20 cellular contexts compared by ENCODE assay signal in genomic region chr1:247411583-247412295, GRCh38. TPM values are rescaled to one million over a fixed set of nuclear protein-coding genes. Genes with fewer than 3 reads are reported as not detected.
"Had no signal": no experiment of that assay in that cellular context is flagged by ENCODE, and none has a peak within 500 bp of the region (broad histone marks: within the 10 kb centered on the region; RNA-seq: fewer than 3 reads in every experiment).

No MANE protein-coding gene starts in this region.

- H3K9me3 ChIP-seq: gastrocnemius medialis, heart right ventricle, left lung, suprapubic skin had no signal

- DNase-seq: activated CD4-positive, alpha-beta T cell treated with anti-CD3 and anti-CD28 coated beads, Interleukin-2, amount 10 ng/mL, durations not matched to agents 24 days and 14 days; activated CD8-positive, alpha-beta memory T cell treated with anti-CD3 and anti-CD28 coated beads for 24 hours; activated effector memory CD4-positive, alpha-beta T cell treated with Interleukin-2 at 50 U/mL for 16 hours; activated T-cell treated with anti-CD3 and anti-CD28 coated beads for 4 hours; effector memory CD4-positive, alpha-beta T cell; heart right ventricle; islet precursor cell; stimulated activated CD4-positive, alpha-beta T cell treated with anti-CD3 and anti-CD28 coated beads, Interleukin-12 subunit alpha, Interleukin-12 subunit beta, amount 100 ng/mL, for 4 hours; stimulated activated CD4-positive, alpha-beta T cell treated with anti-CD3 and anti-CD28 coated beads, Interleukin-2, amount 100 ng/mL, for 48 hours; stimulated activated naive CD8-positive, alpha-beta T cell treated with anti-CD3 and anti-CD28 coated beads, Interleukin-15, Interleukin-2, amounts not matched to agents 100 U/mL and 50 U/mL, for 24 hours had no signal

- ATAC-seq: gastrocnemius medialis; heart right ventricle; left lung; stimulated activated naive CD8-positive, alpha-beta T cell treated with anti-CD3 and anti-CD28 coated beads, Interleukin-15, Interleukin-2, amounts not matched to agents 100 U/mL and 50 U/mL, for 24 hours had no signal

- H3K27me3 ChIP-seq: gastrocnemius medialis, left lung, suprapubic skin had no signal

- H3K4me3 Mint-ChIP-seq: activated CD4-positive, alpha-beta T cell treated with anti-CD3 and anti-CD28 coated beads, Interleukin-2, amount 10 ng/mL, durations not matched to agents 24 days and 14 days; activated naive CD4-positive, alpha-beta T cell treated with anti-CD3 and anti-CD28 coated beads, Interleukin-2, amount 50 U/mL, for 24 hours; memory B cell; nephron; type B pancreatic cell had no signal

- H3K4me1 Mint-ChIP-seq: nephron had no signal

- H3K36me3 ChIP-seq: gastrocnemius medialis, heart right ventricle, left lung, suprapubic skin had no signal

- H3K27ac ChIP-seq: coronary artery, gastrocnemius medialis, heart right ventricle, suprapubic skin had no signal

- H3K4me3 ChIP-seq: coronary artery, gastrocnemius medialis, heart right ventricle, left lung, suprapubic skin had no signal

- H3K4me1 ChIP-seq: gastrocnemius medialis, suprapubic skin had no signal

- H3K27me3 Mint-ChIP-seq: activated naive CD4-positive, alpha-beta T cell treated with anti-CD3 and anti-CD28 coated beads, Interleukin-2, amount 50 U/mL, for 24 hours had no signal

- H3K9me3 Mint-ChIP-seq: activated CD4-positive, alpha-beta T cell treated with anti-CD3 and anti-CD28 coated beads, Interleukin-2, amount 10 ng/mL, durations not matched to agents 24 days and 14 days; activated naive CD4-positive, alpha-beta T cell treated with anti-CD3 and anti-CD28 coated beads, Interleukin-2, amount 50 U/mL, for 24 hours; memory B cell; nephron; type B pancreatic cell had no signal

- H3K36me3 Mint-ChIP-seq: activated naive CD4-positive, alpha-beta T cell treated with anti-CD3 and anti-CD28 coated beads, Interleukin-2, amount 50 U/mL, for 24 hours; memory B cell; type B pancreatic cell had no signal

- H3K27ac Mint-ChIP-seq: activated CD4-positive, alpha-beta T cell treated with anti-CD3 and anti-CD28 coated beads, Interleukin-2, amount 10 ng/mL, durations not matched to agents 24 days and 14 days; activated naive CD4-positive, alpha-beta T cell treated with anti-CD3 and anti-CD28 coated beads, Interleukin-2, amount 50 U/mL, for 24 hours; memory B cell; nephron; type B pancreatic cell had no signal

RNA-seq across cellular contexts. Expression of gene OR2B11, which starts 46.2 kb away (rescaled TPM):
- total RNA-seq: activated CD4-positive, alpha-beta T cell treated with anti-CD3 and anti-CD28 coated beads, Interleukin-2, amount 10 ng/mL, durations not matched to agents 24 days and 14 days; gastrocnemius medialis; heart right ventricle; left lung; mucosa of gallbladder; osteoblast; suprapubic skin had no signal
